ENCODE assay signal across 11 cellular contexts in genomic region chr12:114812858-114813761, GRCh38.
DNase-seq lines count a peak whose midpoint lies in the region; ATAC-seq, FAIRE-seq and TF ChIP-seq lines count a peak whose summit lies in the region.
"Had no signal": no experiment of that assay in that cellular context is flagged by ENCODE, and none has a peak within 500 bp of the region (broad histone marks: within the 10 kb centered on the region; RNA-seq: fewer than 3 reads in every experiment).

No MANE protein-coding gene starts in this region.

- no peak overlapping the region for H3K18ac ChIP-seq in mesenchymal stem cell (ENCODE audit: low read depth in 1 of 2, low read length in 2 of 2)

- peak overlapping the region; percentile 38 for H3K9ac ChIP-seq in astrocyte (ENCODE audit: low read length)
- H3K9ac ChIP-seq in mesenchymal stem cell (ENCODE audit: low read length) = no peak overlapping the region

- no peak overlapping the region for H3K4me3 Mint-ChIP-seq in MCF 10A (ENCODE audit: unreplicated experiment)
- no peak overlapping the region for H3K4me3 Mint-ChIP-seq in astrocyte (ENCODE audit: unreplicated experiment)
- no peak overlapping the region for H3K4me3 Mint-ChIP-seq in activated T-cell treated with anti-CD3 and anti-CD28 coated beads, Interleukin-2, amount 50 U/mL, for 72 hours
- H3K4me3 Mint-ChIP-seq: stimulated activated naive CD8-positive, alpha-beta T cell treated with anti-CD3 and anti-CD28 coated beads, Interleukin-15, Interleukin-2, amounts not matched to agents 100 ng/mL and 50 ng/mL, for 24 hours had no signal

- peak overlapping the region; percentile 61 for H2AFZ ChIP-seq in astrocyte (ENCODE audit: low read depth, low read length)
- no peak overlapping the region for H2AFZ ChIP-seq in mesenchymal stem cell (ENCODE audit: low read depth, low read length)

- no peak overlapping the region for H2BK15ac ChIP-seq in mesenchymal stem cell (ENCODE audit: low read depth, poor library complexity, severe bottlenecking)

- peak overlapping the region in 1 of 2 donors; percentile 12 for H3K27ac ChIP-seq in breast epithelium
- H3K27ac ChIP-seq in astrocyte (ENCODE audit: low read depth, low read length) = no peak overlapping the region
- no peak overlapping the region for H3K27ac ChIP-seq in mesenchymal stem cell (ENCODE audit: low read length, poor library complexity, severe bottlenecking)
- H3K27ac ChIP-seq: RWPE1 had no signal

- no peaks in the 10 kb centered on the region for H3K9me3 Mint-ChIP-seq in MCF 10A (ENCODE audit: unreplicated experiment)
- H3K9me3 Mint-ChIP-seq in astrocyte (ENCODE audit: unreplicated experiment) = no peaks in the 10 kb centered on the region
- peaks cover 2 to 4% of the 10 kb centered on the region in 2 donors for H3K9me3 Mint-ChIP-seq in activated T-cell treated with anti-CD3 and anti-CD28 coated beads, Interleukin-2, amount 50 U/mL, for 72 hours
- H3K9me3 Mint-ChIP-seq: stimulated activated naive CD8-positive, alpha-beta T cell treated with anti-CD3 and anti-CD28 coated beads, Interleukin-15, Interleukin-2, amounts not matched to agents 100 ng/mL and 50 ng/mL, for 24 hours had no signal

- no peak overlapping the region for H2BK120ac ChIP-seq in mesenchymal stem cell (ENCODE audit: low read depth, low read length)

- no peaks in the 10 kb centered on the region for H3K9me3 ChIP-seq in breast epithelium
- no peaks in the 10 kb centered on the region for H3K9me3 ChIP-seq in astrocyte (ENCODE audit: insufficient read depth, low read depth, low read length)
- H3K9me3 ChIP-seq in mesenchymal stem cell (ENCODE audit: control insufficient read depth, low read length) = no peaks in the 10 kb centered on the region

- no peak for TF ChIP-seq POLR2A in breast epithelium (IDR thresholded peaks at IDR 0.05)

- CTCF ChIA-PET in MCF 10A (lab: Yijun Ruan, JAX) = interaction anchor here (0.6 to 1.2 kb wide), 4 partner anchors 23 to 953 kb away, joined by 3 to 5 read pairs (median 4); no protein-coding TSS in a partner anchor

- no peaks in the 10 kb centered on the region for H3K36me3 ChIP-seq in breast epithelium
- H3K36me3 ChIP-seq in astrocyte (ENCODE audit: insufficient read depth, low read length) = no peaks in the 10 kb centered on the region
- no peaks in the 10 kb centered on the region for H3K36me3 ChIP-seq in mesenchymal stem cell (ENCODE audit: control insufficient read depth in 1 of 2, insufficient read depth in 2 of 2, low read depth in 1 of 2, low read length in 2 of 2)

- H3K23ac ChIP-seq in mesenchymal stem cell (ENCODE audit: low read length in 2 of 2) = no peak overlapping the region

- no peaks in the 10 kb centered on the region for H3K79me2 ChIP-seq in astrocyte (ENCODE audit: insufficient read depth, low read length)

- H2AK5ac ChIP-seq in mesenchymal stem cell (ENCODE audit: low read length, severe bottlenecking) = no peak overlapping the region

- H3K4me1 ChIP-seq in breast epithelium (no peaks in the 10 kb centered on the region), astrocyte (ENCODE audit: insufficient read depth, low read length) (no peaks in the 10 kb centered on the region), mesenchymal stem cell (ENCODE audit: control insufficient read depth, insufficient read depth, low read depth, low read length) (no peaks in the 10 kb centered on the region)

- H3K14ac ChIP-seq in mesenchymal stem cell (ENCODE audit: low read length in 2 of 2) = no peak overlapping the region

- POLR2A ChIA-PET in MCF 10A (lab: Yijun Ruan, JAX) = interaction anchor here (0.7 kb wide), 1 partner anchor 88 kb away, joined by 3 read pairs; no protein-coding TSS in a partner anchor

- 30% methylated on average over 16 of the region's 19 CpGs for WGBS in mesenchymal stem cell

- H3K4me3 ChIP-seq in breast epithelium = peak overlapping the region in 1 of 3 donors; percentile 4
- H3K4me3 ChIP-seq in astrocyte (ENCODE audit: insufficient read depth, low read depth, low read length) = peak overlapping the region; percentile 18
- no peak overlapping the region for H3K4me3 ChIP-seq in mesenchymal stem cell (ENCODE audit: insufficient read depth in 1 of 2, low read depth in 1 of 2, low read length in 2 of 2)

- no peaks in the 10 kb centered on the region for H3K4me1 Mint-ChIP-seq in MCF 10A (ENCODE audit: insufficient read depth, unreplicated experiment)
- H3K4me1 Mint-ChIP-seq in astrocyte (ENCODE audit: low read depth, unreplicated experiment) = no peaks in the 10 kb centered on the region
- H3K4me1 Mint-ChIP-seq in activated T-cell treated with anti-CD3 and anti-CD28 coated beads, Interleukin-2, amount 50 U/mL, for 72 hours (ENCODE audit: low read depth) = no peaks in the 10 kb centered on the region

- no peaks in the 10 kb centered on the region for H3K79me1 ChIP-seq in mesenchymal stem cell (replicated peaks; ENCODE audit: low read length, poor library complexity, severe bottlenecking)

- no peak overlapping the region for H4K91ac ChIP-seq in mesenchymal stem cell (ENCODE audit: low read length)

- H3K27me3 Mint-ChIP-seq in MCF 10A (ENCODE audit: insufficient read depth, unreplicated experiment) (no peaks in the 10 kb centered on the region), astrocyte (ENCODE audit: low read depth, unreplicated experiment) (peaks cover 25% of the 10 kb centered on the region)
- peaks cover 14% of the 10 kb centered on the region for H3K27me3 Mint-ChIP-seq in activated T-cell treated with anti-CD3 and anti-CD28 coated beads, Interleukin-2, amount 50 U/mL, for 72 hours (ENCODE audit: low read depth)

- TF ChIP-seq CTCF in MCF 10A (IDR thresholded peaks at IDR 0.05; ENCODE audit: unreplicated experiment) (no peak), breast epithelium (IDR thresholded peaks at IDR 0.05) (no peak), astrocyte (IDR thresholded peaks at IDR 0.05; ENCODE audit: insufficient read depth, low read depth, low read length) (no peak)

- no peak overlapping the region for H2BK5ac ChIP-seq in mesenchymal stem cell (ENCODE audit: low read depth, low read length, poor library complexity, severe bottlenecking)

- H2BK12ac ChIP-seq in mesenchymal stem cell (ENCODE audit: low read length in 2 of 2) = no peak overlapping the region

- H3K27me3 ChIP-seq in breast epithelium (no peaks in the 10 kb centered on the region), astrocyte (ENCODE audit: insufficient read depth, low read length) (peaks cover 2% of the 10 kb centered on the region), mesenchymal stem cell (ENCODE audit: control insufficient read depth in 1 of 2, insufficient read depth in 1 of 2, low read length in 2 of 2) (no peaks in the 10 kb centered on the region)

- intact Hi-C loops in MCF 10A (cut with micrococcal nuclease) (no loop called here), breast epithelium (cut with DNase I; ENCODE audit: low total_unique reads) (no loop called here)

- DNase-seq in MCF 10A (ENCODE audit: unreplicated experiment) (peak; percentile 66), breast epithelium (ENCODE audit: low spot score in 2 of 2) (no peak), astrocyte (ENCODE audit: low read depth) (peak; percentile 32), mesenchymal stem cell (peak; percentile 82), HK-2 (ENCODE audit: unreplicated experiment) (no peak), NCI-H2081 treated with DMSO at 0.1 percent for 48 hours (lab: John Stamatoyannopoulos, UW) (no peak)
- DNase-seq in activated T-cell treated with anti-CD3 and anti-CD28 coated beads, Interleukin-2, amount 50 U/mL, for 72 hours = no peak

- ATAC-seq in activated T-cell treated with anti-CD3 and anti-CD28 coated beads, Interleukin-2, amount 50 U/mL, for 72 hours (replicated peaks in 1 of 2) = no peak
- ATAC-seq in SK-N-SH treated with all-trans-retinoic acid at 6 μM for 48 hours = no peak

- no peaks in the 10 kb centered on the region for H4K20me1 ChIP-seq in astrocyte (ENCODE audit: insufficient read depth, low read length)

- H3K4me2 ChIP-seq in astrocyte (ENCODE audit: low read length) (peak overlapping the region; percentile 76), mesenchymal stem cell (ENCODE audit: low read length, poor library complexity, severe bottlenecking) (no peak overlapping the region)

- no peaks in the 10 kb centered on the region for H3K36me3 Mint-ChIP-seq in MCF 10A (ENCODE audit: insufficient read depth, unreplicated experiment)
- peaks cover 2% of the 10 kb centered on the region for H3K36me3 Mint-ChIP-seq in astrocyte (ENCODE audit: low read depth, unreplicated experiment)
- peaks cover 0 to 4% of the 10 kb centered on the region in 2 donors for H3K36me3 Mint-ChIP-seq in activated T-cell treated with anti-CD3 and anti-CD28 coated beads, Interleukin-2, amount 50 U/mL, for 72 hours (ENCODE audit: insufficient read depth in 2 of 2)

- peak overlapping the region in 1 of 2 experiments; percentile 59 for H3K4ac ChIP-seq in mesenchymal stem cell (ENCODE audit: low read depth in 1 of 2, low read length in 2 of 2)

- no peak overlapping the region for H3K27ac Mint-ChIP-seq in MCF 10A (ENCODE audit: low read depth, unreplicated experiment)
- no peak overlapping the region for H3K27ac Mint-ChIP-seq in astrocyte (ENCODE audit: unreplicated experiment)
- H3K27ac Mint-ChIP-seq in activated T-cell treated with anti-CD3 and anti-CD28 coated beads, Interleukin-2, amount 50 U/mL, for 72 hours = no peak overlapping the region
- H3K27ac Mint-ChIP-seq: stimulated activated naive CD8-positive, alpha-beta T cell treated with anti-CD3 and anti-CD28 coated beads, Interleukin-15, Interleukin-2, amounts not matched to agents 100 ng/mL and 50 ng/mL, for 24 hours had no signal

- no TSS peak for BruUV-seq in MCF 10A (replicated peaks; lab: Mats Ljungman, UMichigan)

- FAIRE-seq in astrocyte (lab: Jason Lieb, UNC) = no peak
- FAIRE-seq: endothelial cell of umbilical vein had no signal

- H4K8ac ChIP-seq in mesenchymal stem cell (ENCODE audit: low read length) = peak overlapping the region; percentile 36

TF ChIP-seq in SK-N-SH treated with all-trans-retinoic acid at 6 μM for 48 hours, 23 proteins besides CTCF, POLR2A, EP300 and RAD21 (continues in another document):
- TF ChIP-seq ZNF565 (CRISPR knock-in tag; conservative IDR thresholded peaks at IDR 0.05; ENCODE audit: low read depth) = no peak
- TF ChIP-seq SNAI2 (CRISPR knock-in tag; IDR thresholded peaks at IDR 0.05) = no peak

Comparison
In these comparisons a context has a peak if more than half of its experiments do, and no peak if none do; other contexts are left out.
1. DNase-seq: peak in MCF 10A (single experiment), astrocyte (single experiment) and mesenchymal stem cell (single experiment); none in breast epithelium (0 of 2), activated T-cell treated with anti-CD3 and anti-CD28 coated beads, Interleukin-2, amount 50 U/mL, for 72 hours (0 of 2), HK-2 (single experiment) and NCI-H2081 treated with DMSO at 0.1 percent for 48 hours (single experiment).